In the genomic region with DNA sequence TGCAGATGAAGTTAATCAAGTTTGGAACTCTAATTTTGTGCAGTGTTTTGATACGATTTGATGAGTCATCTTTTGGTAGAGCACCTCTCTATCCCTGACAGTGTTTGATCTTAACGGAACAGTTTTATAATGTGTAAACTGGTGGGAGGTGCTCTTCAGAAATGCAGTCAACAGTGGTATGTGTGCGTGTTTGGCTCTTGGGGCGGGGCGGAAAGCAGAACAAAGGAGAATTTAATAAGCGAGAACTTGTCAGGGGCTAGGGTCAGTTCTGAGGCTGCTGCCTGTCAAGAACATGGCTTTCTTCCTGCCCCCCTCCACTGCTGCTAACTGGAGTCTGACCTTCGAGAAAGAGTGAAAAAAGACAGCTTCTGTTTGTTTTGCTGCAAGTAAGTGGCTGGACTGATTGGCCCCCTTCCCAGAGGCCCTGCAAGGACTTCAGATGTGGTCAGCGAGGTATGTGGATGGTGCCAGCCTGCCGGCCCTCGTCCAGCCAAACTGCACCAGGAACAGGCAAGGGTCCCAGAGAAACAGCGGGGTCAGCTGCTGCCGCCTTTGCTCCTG, we compare ENCODE assay signal across 8 cellular contexts. TPM values are rescaled to one million over a fixed set of nuclear protein-coding genes. Genes with fewer than 3 reads are reported as not detected.
DNase-seq lines count a peak whose midpoint lies in the region; ATAC-seq, FAIRE-seq and TF ChIP-seq lines count a peak whose summit lies in the region.

No MANE protein-coding gene starts in this region.

- ATAC-seq in natural killer cell (no peak), GM18517 (IDR thresholded peaks at IDR 0.05; ENCODE audit: unreplicated experiment) (no peak)

- no peak overlapping the region for H3K4me3 Mint-ChIP-seq in natural killer cell
- peak overlapping the region; percentile 19 for H3K4me3 Mint-ChIP-seq in stimulated activated naive CD8-positive, alpha-beta T cell treated with anti-CD3 and anti-CD28 coated beads, Interleukin-15, Interleukin-2, amounts not matched to agents 100 ng/mL and 50 ng/mL, for 24 hours

- CTCF ChIA-PET in endothelial cell of umbilical vein (lab: Charles Lee): interaction anchor here (1.0 to 4.7 kb wide), 11 partner anchors 10 to 58 kb away, joined by 3 to 28 read pairs (median 8); no protein-coding TSS in a partner anchor

- no peaks in the 10 kb centered on the region for H3K9me3 Mint-ChIP-seq in natural killer cell
- H3K9me3 Mint-ChIP-seq in stimulated activated naive CD8-positive, alpha-beta T cell treated with anti-CD3 and anti-CD28 coated beads, Interleukin-15, Interleukin-2, amounts not matched to agents 100 ng/mL and 50 ng/mL, for 24 hours: no peaks in the 10 kb centered on the region

- H3K79me2 ChIP-seq in endothelial cell of umbilical vein (ENCODE audit: control insufficient read depth, insufficient read depth, low read length): peaks cover 27% of the 10 kb centered on the region

- no peaks in the 10 kb centered on the region for H3K9me3 ChIP-seq in endothelial cell of umbilical vein (replicated peaks; ENCODE audit: control insufficient read depth, insufficient read depth, low read length)

- peak overlapping the region; percentile 87 for H3K9ac ChIP-seq in endothelial cell of umbilical vein (replicated peaks; ENCODE audit: extremely low read depth, insufficient read depth, low read length)

- peaks cover 24% of the 10 kb centered on the region for H3K4me1 ChIP-seq in endothelial cell of umbilical vein (ENCODE audit: control insufficient read depth, extremely low read depth, insufficient read depth, low read length)

- H3K27ac ChIP-seq in endothelial cell of umbilical vein (ENCODE audit: insufficient read depth, low read depth, low read length): peak overlapping the region; percentile 96

- H3K4me3 ChIP-seq in endothelial cell of umbilical vein (replicated peaks in 1 of 3; ENCODE audit: insufficient read depth in 1 of 3, low read depth in 1 of 3, low read length in 3 of 3): peak overlapping the region in 1 of 3 experiments; percentile 20

- peaks cover 10 to 24% of the 10 kb centered on the region in 2 donors for H3K4me1 Mint-ChIP-seq in natural killer cell
- peaks cover 72% of the 10 kb centered on the region for H3K4me1 Mint-ChIP-seq in stimulated activated naive CD8-positive, alpha-beta T cell treated with anti-CD3 and anti-CD28 coated beads, Interleukin-15, Interleukin-2, amounts not matched to agents 100 ng/mL and 50 ng/mL, for 24 hours (ENCODE audit: low read depth)

- H4K20me1 ChIP-seq in endothelial cell of umbilical vein (replicated peaks; ENCODE audit: control insufficient read depth, extremely low read depth, insufficient read depth, low read length): no peaks in the 10 kb centered on the region

- no peak overlapping the region for H2AFZ ChIP-seq in endothelial cell of umbilical vein (ENCODE audit: low read depth, low read length)

- FAIRE-seq in endothelial cell of umbilical vein (lab: Jason Lieb, UNC): peak; percentile 98

- intact Hi-C loops in endothelial cell of umbilical vein (cut with micrococcal nuclease): loop anchor here (1.0 to 5.0 kb wide), 2 partner anchors 14 to 33 kb away; no protein-coding TSS in a partner anchor
- intact Hi-C loops in natural killer cell (cut with micrococcal nuclease): loop anchor here (5.0 kb wide), 1 partner anchor 33 kb away; no protein-coding TSS in a partner anchor

- H3K36me3 ChIP-seq in endothelial cell of umbilical vein (ENCODE audit: control insufficient read depth in 2 of 2, extremely low read depth in 1 of 2, insufficient read depth in 2 of 2, low read length in 2 of 2): peaks cover 0 to 5% of the 10 kb centered on the region in 2 experiments

- BruUV-seq in endothelial cell of umbilical vein (replicated peaks; lab: Mats Ljungman, UMichigan): no TSS peak

- dilution Hi-C loops in endothelial cell of umbilical vein (cut with MboI; ENCODE audit: extremely low pct_ligation_motif_present, low sequenced_read_pairs): no loop called here

- H3K27me3 Mint-ChIP-seq in natural killer cell (ENCODE audit: low read depth in 2 of 2): no peaks in the 10 kb centered on the region
- H3K27me3 Mint-ChIP-seq in stimulated activated naive CD8-positive, alpha-beta T cell treated with anti-CD3 and anti-CD28 coated beads, Interleukin-15, Interleukin-2, amounts not matched to agents 100 ng/mL and 50 ng/mL, for 24 hours: no peaks in the 10 kb centered on the region

- H3K36me3 Mint-ChIP-seq in natural killer cell: no peaks in the 10 kb centered on the region
- H3K36me3 Mint-ChIP-seq in stimulated activated naive CD8-positive, alpha-beta T cell treated with anti-CD3 and anti-CD28 coated beads, Interleukin-15, Interleukin-2, amounts not matched to agents 100 ng/mL and 50 ng/mL, for 24 hours (ENCODE audit: low read depth): peaks cover 51% of the 10 kb centered on the region

- TF ChIP-seq CTCF in endothelial cell of umbilical vein (IDR thresholded peaks at IDR 0.05; ENCODE audit: extremely low read depth in 1 of 2, insufficient read depth in 1 of 2, low read depth in 1 of 2, low read length in 2 of 2) (no peak), natural killer cell (IDR thresholded peaks at IDR 0.05) (no peak)

- peak overlapping the region; percentile 10 to 25 for H3K27ac Mint-ChIP-seq in natural killer cell
- peak overlapping the region; percentile 34 for H3K27ac Mint-ChIP-seq in stimulated activated naive CD8-positive, alpha-beta T cell treated with anti-CD3 and anti-CD28 coated beads, Interleukin-15, Interleukin-2, amounts not matched to agents 100 ng/mL and 50 ng/mL, for 24 hours

- no peaks in the 10 kb centered on the region for H3K9me1 ChIP-seq in endothelial cell of umbilical vein (replicated peaks; ENCODE audit: control insufficient read depth, extremely low read depth, insufficient read depth, low read length)

- peak; percentile 20 for DNase-seq in activated CD8-positive, alpha-beta memory T cell treated with anti-CD3 and anti-CD28 coated beads, Interleukin-2, amount 50 U/mL, for 24 hours (ENCODE audit: extremely low read depth)
- DNase-seq in endothelial cell of umbilical vein (ENCODE audit: low read depth, low spot score): peak; percentile 97
- no peak for DNase-seq in natural killer cell
- DNase-seq in NCI-H446 (lab: John Stamatoyannopoulos, UW): no peak
- no peak for DNase-seq in DMS114 treated with DMSO at 0.1 percent for 48 hours (lab: John Stamatoyannopoulos, UW; ENCODE audit: unreplicated experiment)

- peak overlapping the region; percentile 67 for H3K4me2 ChIP-seq in endothelial cell of umbilical vein (ENCODE audit: insufficient read depth, low read length)

- H3K27me3 ChIP-seq in endothelial cell of umbilical vein (ENCODE audit: control insufficient read depth in 2 of 2, insufficient read depth in 2 of 2, low read length in 2 of 2): no peaks in the 10 kb centered on the region

- TF ChIP-seq RAD21 in Ishikawa (IDR thresholded peaks at IDR 0.05; ENCODE audit: low read depth): no peak

- TF ChIP-seq EP300 in Ishikawa (IDR thresholded peaks at IDR 0.05; ENCODE audit: borderline replicate concordance): no peak

- POLR2A ChIA-PET in endothelial cell of umbilical vein (lab: Charles Lee): interaction anchor here (1.2 kb wide), 1 partner anchor 36 kb away, joined by 3 read pairs; no protein-coding TSS in a partner anchor

- TF ChIP-seq POLR2A in endothelial cell of umbilical vein (IDR thresholded peaks at IDR 0.05; ENCODE audit: low read depth, low read length): no peak

TF ChIP-seq in Ishikawa, 13 proteins besides CTCF, POLR2A, EP300 and RAD21 (continues in another document):
- no peak for TF ChIP-seq FOXM1 (IDR thresholded peaks at IDR 0.05; ENCODE audit: borderline replicate concordance, low read depth)
- TF ChIP-seq, protein P1, sequence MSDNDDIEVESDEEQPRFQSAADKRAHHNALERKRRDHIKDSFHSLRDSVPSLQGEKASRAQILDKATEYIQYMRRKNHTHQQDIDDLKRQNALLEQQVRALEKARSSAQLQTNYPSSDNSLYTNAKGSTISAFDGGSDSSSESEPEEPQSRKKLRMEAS (IDR thresholded peaks at IDR 0.05): no peak
- 0 out of 2 replicates have a peak, but pooled peaks have one; percentile 17 for TF ChIP-seq NFIC (IDR thresholded peaks at IDR 0.05)

TF ChIP-seq in endothelial cell of umbilical vein, 7 proteins besides CTCF, POLR2A, EP300 and RAD21:
- TF ChIP-seq POLR2AphosphoS5 (IDR thresholded peaks at IDR 0.05; ENCODE audit: insufficient read depth, low read depth, low read length) (peak; percentile 40), JUN (IDR thresholded peaks at IDR 0.05; ENCODE audit: borderline replicate concordance, insufficient read depth, insufficient read length, low read depth) (peak; percentile 79), FOS (IDR thresholded peaks at IDR 0.05; ENCODE audit: borderline replicate concordance, insufficient read depth, low read length) (peak; percentile 46), MYC (IDR thresholded peaks at IDR 0.05; ENCODE audit: low read depth, low read length) (no peak), GATA2 (IDR thresholded peaks at IDR 0.05; ENCODE audit: insufficient read depth, insufficient read length, low read depth, low read length) (no peak), EZH2 (IDR thresholded peaks at IDR 0.05; ENCODE audit: borderline replicate concordance, low read depth, low read length, severe bottlenecking) (no peak)

RNA-seq across cellular contexts. Expression of a gene that starts 40.8 kb away (rescaled TPM):
- total RNA-seq in endothelial cell of umbilical vein (27.6 and 35.7 TPM in 2 replicates), natural killer cell (10 to 100 TPM; 39.9 to 45.1 (median 43.9) TPM)
- polyA plus RNA-seq in endothelial cell of umbilical vein: 11.3 and 15.8 TPM in 2 replicates
- polyA plus RNA-seq in endothelial cell of umbilical vein (2011; cell fraction: cytosol; rRNA removed): 5.6 and 9.7 TPM in 2 replicates
- 16.7 and 16.8 TPM in 2 replicates for polyA plus RNA-seq in endothelial cell of umbilical vein (2011; cell fraction: nucleus; rRNA removed)
- 9.7 and 16.2 TPM in 2 replicates for polyA plus RNA-seq in endothelial cell of umbilical vein (2012)
- polyA minus RNA-seq in endothelial cell of umbilical vein: 4.9 and 8.2 TPM in 2 replicates
- polyA minus RNA-seq in endothelial cell of umbilical vein (2011; cell fraction: cytosol; rRNA and poly(A)+ RNA removed): 5.2 TPM
- 5.9 and 8.8 TPM in 2 replicates for polyA minus RNA-seq in endothelial cell of umbilical vein (2011; cell fraction: nucleus; rRNA and poly(A)+ RNA removed)

RNA-seq across cellular contexts. Expression of a gene that starts 59.6 kb away (rescaled TPM):
- 219 and 223 TPM in 2 replicates for total RNA-seq in endothelial cell of umbilical vein
- 145 and 165 TPM in 2 replicates for polyA plus RNA-seq in endothelial cell of umbilical vein
- 219 and 237 TPM in 2 replicates for polyA plus RNA-seq in endothelial cell of umbilical vein (2011; cell fraction: cytosol; rRNA removed)
- 101 and 130 TPM in 2 replicates for polyA plus RNA-seq in endothelial cell of umbilical vein (2011; cell fraction: nucleus; rRNA removed)
- 191 and 235 TPM in 2 replicates for polyA plus RNA-seq in endothelial cell of umbilical vein (2012)
- 107 and 111 TPM in 2 replicates for polyA minus RNA-seq in endothelial cell of umbilical vein
- 50.6 TPM for polyA minus RNA-seq in endothelial cell of umbilical vein (2011; cell fraction: cytosol; rRNA and poly(A)+ RNA removed)
- 25.6 and 34.4 TPM in 2 replicates for polyA minus RNA-seq in endothelial cell of umbilical vein (2011; cell fraction: nucleus; rRNA and poly(A)+ RNA removed)
- 10 to 100 TPM; 42.5 to 49.3 (median 46.0) TPM for total RNA-seq in natural killer cell

Comparison
In these comparisons a context has a peak if more than half of its experiments do, and no peak if none do; other contexts are left out.
1. DNase-seq: peak in activated CD8-positive, alpha-beta memory T cell treated with anti-CD3 and anti-CD28 coated beads, Interleukin-2, amount 50 U/mL, for 24 hours (single experiment) and endothelial cell of umbilical vein (single experiment); none in natural killer cell (single experiment), NCI-H446 (0 of 2) and DMS114 treated with DMSO at 0.1 percent for 48 hours (single experiment).